In the genomic region with DNA sequence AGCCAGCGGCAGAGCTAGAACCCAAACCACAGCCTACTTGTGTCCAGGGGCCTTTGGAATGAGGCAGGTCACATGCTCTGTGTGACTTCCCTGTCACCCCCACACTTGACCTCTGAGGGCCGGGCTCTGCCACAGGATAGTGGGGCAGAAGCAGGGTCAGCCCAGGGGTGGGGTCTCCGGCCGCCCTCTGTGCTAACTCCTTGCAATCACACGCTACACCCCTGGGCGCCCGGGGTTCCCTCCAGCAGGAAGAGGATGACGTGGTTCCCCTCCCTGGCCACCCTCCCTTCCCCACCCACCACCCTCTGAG, we compare ENCODE assay signal across 22 cellular contexts. TPM values are rescaled to one million over a fixed set of nuclear protein-coding genes. Genes with fewer than 3 reads are reported as not detected.
DNase-seq lines count a peak whose midpoint lies in the region; ATAC-seq, FAIRE-seq and TF ChIP-seq lines count a peak whose summit lies in the region.
"Had no signal": no experiment of that assay in that cellular context is flagged by ENCODE, and none has a peak within 500 bp of the region (broad histone marks: within the 10 kb centered on the region; RNA-seq: fewer than 3 reads in every experiment).

No MANE protein-coding gene starts in this region.

- H3K27ac ChIP-seq in SK-N-SH (ENCODE audit: low read depth in 2 of 2, low read length in 1 of 2) (no peak overlapping the region), neuronal stem cell (replicated peaks; ENCODE audit: low read length) (no peak overlapping the region), small intestine (ENCODE audit: low read depth in 1 of 2, low read length in 1 of 2) (no peak overlapping the region)
- H3K27ac ChIP-seq: 22Rv1, A549, C4-2B had no signal

- TF ChIP-seq EP300 in SK-N-SH (IDR thresholded peaks at IDR 0.05; ENCODE audit: borderline replicate concordance in 1 of 2, low read depth in 1 of 2, low read length in 1 of 2): no peak

- no peak overlapping the region for H2BK120ac ChIP-seq in neuronal stem cell (ENCODE audit: low read depth, low read length)

- DNase-seq in SK-N-SH (peak; percentile 39), iPS-NIHi11 (ENCODE audit: low spot score) (peak; percentile 2), neuronal stem cell (ENCODE audit: low spot score) (no peak), small intestine (no peak), 8988T (no peak)
- DNase-seq: ACHN; AML-193; BE2C; Caco-2; CD4-positive, CD25-positive, alpha-beta regulatory T cell; CD8-positive, alpha-beta T cell; DMS153; DND-41; HFFc6 had no signal

- H4K20me1 ChIP-seq in SK-N-SH (ENCODE audit: insufficient read depth): no peaks in the 10 kb centered on the region

- no peak overlapping the region for H3K18ac ChIP-seq in neuronal stem cell (ENCODE audit: low read length)

- no peak overlapping the region for H3K14ac ChIP-seq in neuronal stem cell (ENCODE audit: low read length)

- H3K27me3 ChIP-seq in SK-N-SH (ENCODE audit: insufficient read depth) (no peaks in the 10 kb centered on the region), neuronal stem cell (ENCODE audit: control insufficient read depth in 3 of 3, insufficient read depth in 3 of 3, low read depth in 1 of 3, low read length in 3 of 3) (no peaks in the 10 kb centered on the region), small intestine (ENCODE audit: control insufficient read depth in 2 of 2, insufficient read depth in 2 of 2, low read length in 2 of 2) (no peaks in the 10 kb centered on the region)
- H3K27me3 ChIP-seq: BE2C had no signal

- H2BK12ac ChIP-seq in neuronal stem cell (ENCODE audit: low read length): no peak overlapping the region

- H2AFZ ChIP-seq in SK-N-SH (ENCODE audit: low read depth) (no peak overlapping the region), neuronal stem cell (ENCODE audit: low read length) (no peak overlapping the region)
- H2AFZ ChIP-seq: GM23338 had no signal

- H3K9ac ChIP-seq in SK-N-SH (no peak overlapping the region), neuronal stem cell (ENCODE audit: low read depth, low read length, poor library complexity) (no peak overlapping the region)

- no peak overlapping the region for H2BK15ac ChIP-seq in neuronal stem cell (ENCODE audit: low read length)

- H3K9me2 ChIP-seq in SK-N-SH: no peaks in the 10 kb centered on the region

- no peak for ATAC-seq in SK-N-SH treated with all-trans-retinoic acid at 6 μM for 48 hours
- ATAC-seq: CD8-positive, alpha-beta T cell; GM23338 had no signal

- 100% methylated on average over 6 of the region's 8 CpGs for WGBS in SK-N-SH (ENCODE audit: low lambda C conversion rate)
- WGBS in neuronal stem cell (ENCODE audit: extremely low coverage in 2 of 2, insufficient read length in 2 of 2, insufficient replicate concordance in 1 of 2), 2 donors: no CpG with 5 or more reads among the region's 8 CpGs
- 92 to 93% (median 93%) methylated on average over 6 to 8 of the region's 8 CpGs for WGBS in small intestine, 3 donors

- H3K4me3 ChIP-seq in SK-N-SH (ENCODE audit: low read depth in 2 of 2, low read length in 1 of 2) (no peak overlapping the region), neuronal stem cell (ENCODE audit: low read length in 2 of 2) (no peak overlapping the region), small intestine (ENCODE audit: low read depth in 1 of 2, low read length in 2 of 2) (no peak overlapping the region)
- H3K4me3 ChIP-seq: A549, GM23338, HAP-1 had no signal

- no peaks in the 10 kb centered on the region for H3K79me2 ChIP-seq in SK-N-SH (ENCODE audit: insufficient read depth)

- peaks cover 0 to 7% of the 10 kb centered on the region in 2 experiments for H3K36me3 ChIP-seq in SK-N-SH (replicated peaks in 1 of 2; ENCODE audit: control insufficient read depth in 1 of 2, insufficient read depth in 2 of 2, low read length in 1 of 2)
- H3K36me3 ChIP-seq in neuronal stem cell (replicated peaks in 1 of 2; ENCODE audit: control insufficient read depth in 2 of 2, insufficient read depth in 2 of 2, low read length in 2 of 2): peaks cover 3 to 12% of the 10 kb centered on the region in 2 donors
- peaks cover 4 to 5% of the 10 kb centered on the region in 2 donors for H3K36me3 ChIP-seq in small intestine (ENCODE audit: control insufficient read depth in 2 of 2, insufficient read depth in 2 of 2, low read length in 2 of 2)
- H3K36me3 ChIP-seq: BE2C, HAP-1 had no signal

- TF ChIP-seq RAD21 in SK-N-SH (IDR thresholded peaks at IDR 0.05; ENCODE audit: low read length): no peak

- no peak overlapping the region for H3K4me2 ChIP-seq in SK-N-SH
- H3K4me2 ChIP-seq in neuronal stem cell (ENCODE audit: insufficient read depth, low read length, poor library complexity, severe bottlenecking): no peak overlapping the region
- H3K4me2 ChIP-seq: A549, GM23338 had no signal

- CTCF ChIA-PET in SK-N-SH (lab: Yijun Ruan, JAX): no interaction called here

- H4K91ac ChIP-seq in neuronal stem cell (ENCODE audit: low read depth, low read length, poor library complexity): no peak overlapping the region

- H3K79me1 ChIP-seq in neuronal stem cell (ENCODE audit: low read depth, low read length): peaks cover 3% of the 10 kb centered on the region

- H3K4me1 ChIP-seq in SK-N-SH (ENCODE audit: control insufficient read depth in 1 of 2, insufficient read depth in 2 of 2, low read depth in 1 of 2, low read length in 1 of 2) (peaks cover 0 to 2% of the 10 kb centered on the region in 2 experiments; a peak in 1 of 4 replicates), neuronal stem cell (ENCODE audit: control insufficient read depth in 2 of 2, insufficient read depth in 1 of 2, low read depth in 1 of 2, low read length in 2 of 2) (no peaks in the 10 kb centered on the region), small intestine (ENCODE audit: control insufficient read depth in 2 of 2, insufficient read depth in 1 of 2, low read depth in 1 of 2, low read length in 1 of 2) (no peaks in the 10 kb centered on the region)
- H3K4me1 ChIP-seq: A549, BE2C, Caco-2, HAP-1 had no signal

- H2AK5ac ChIP-seq in neuronal stem cell (ENCODE audit: low read depth, low read length): peak overlapping the region; percentile 35

- H3F3A ChIP-seq in SK-N-SH (replicated peaks; ENCODE audit: insufficient read depth): peaks cover 4% of the 10 kb centered on the region

- H3K23ac ChIP-seq in neuronal stem cell (ENCODE audit: low read depth, low read length, poor library complexity): no peak overlapping the region

- FAIRE-seq in small intestine (lab: Jason Lieb, UNC): no peak
- FAIRE-seq: A549, G401.6, GM12892 had no signal

- H3K4ac ChIP-seq in neuronal stem cell (ENCODE audit: low read length): no peak overlapping the region

- H3K9me3 ChIP-seq in SK-N-SH (no peaks in the 10 kb centered on the region), neuronal stem cell (replicated peaks in 1 of 2; ENCODE audit: control insufficient read depth in 2 of 2, insufficient read depth in 1 of 2, low read depth in 1 of 2, low read length in 2 of 2) (no peaks in the 10 kb centered on the region), small intestine (ENCODE audit: control insufficient read depth, low read depth) (no peaks in the 10 kb centered on the region)
- H3K9me3 ChIP-seq: A549, BE2C, Caco-2, HAP-1 had no signal

- POLR2A ChIA-PET in SK-N-SH (lab: Yijun Ruan, JAX): no interaction called here

- no peak overlapping the region for H2BK5ac ChIP-seq in neuronal stem cell (ENCODE audit: low read length)

- H4K8ac ChIP-seq in neuronal stem cell (ENCODE audit: low read depth, low read length): no peak overlapping the region

- TF ChIP-seq CTCF in SK-N-SH (IDR thresholded peaks at IDR 0.05): no peak

TF ChIP-seq in SK-N-SH treated with all-trans-retinoic acid at 6 μM for 48 hours, 23 proteins besides CTCF, POLR2A, EP300 and RAD21 (continues in another document):
- TF ChIP-seq ZNF565 (CRISPR knock-in tag; conservative IDR thresholded peaks at IDR 0.05; ENCODE audit: low read depth) (no peak), OSR1 (CRISPR knock-in tag; IDR thresholded peaks at IDR 0.05) (no peak), SNAI2 (CRISPR knock-in tag; IDR thresholded peaks at IDR 0.05) (no peak), GLIS3 (CRISPR knock-in tag; IDR thresholded peaks at IDR 0.05) (no peak), TCF4 (CRISPR knock-in tag; IDR thresholded peaks at IDR 0.05; ENCODE audit: borderline replicate concordance) (no peak), ISL1 (CRISPR knock-in tag; IDR thresholded peaks at IDR 0.05) (no peak), CSDC2 (CRISPR knock-in tag; IDR thresholded peaks at IDR 0.05) (no peak), ARNTL (CRISPR knock-in tag; IDR thresholded peaks at IDR 0.05; ENCODE audit: borderline replicate concordance, low read depth) (no peak), ZFP30 (CRISPR knock-in tag; IDR thresholded peaks at IDR 0.05) (no peak)
- TF ChIP-seq, protein P1, sequence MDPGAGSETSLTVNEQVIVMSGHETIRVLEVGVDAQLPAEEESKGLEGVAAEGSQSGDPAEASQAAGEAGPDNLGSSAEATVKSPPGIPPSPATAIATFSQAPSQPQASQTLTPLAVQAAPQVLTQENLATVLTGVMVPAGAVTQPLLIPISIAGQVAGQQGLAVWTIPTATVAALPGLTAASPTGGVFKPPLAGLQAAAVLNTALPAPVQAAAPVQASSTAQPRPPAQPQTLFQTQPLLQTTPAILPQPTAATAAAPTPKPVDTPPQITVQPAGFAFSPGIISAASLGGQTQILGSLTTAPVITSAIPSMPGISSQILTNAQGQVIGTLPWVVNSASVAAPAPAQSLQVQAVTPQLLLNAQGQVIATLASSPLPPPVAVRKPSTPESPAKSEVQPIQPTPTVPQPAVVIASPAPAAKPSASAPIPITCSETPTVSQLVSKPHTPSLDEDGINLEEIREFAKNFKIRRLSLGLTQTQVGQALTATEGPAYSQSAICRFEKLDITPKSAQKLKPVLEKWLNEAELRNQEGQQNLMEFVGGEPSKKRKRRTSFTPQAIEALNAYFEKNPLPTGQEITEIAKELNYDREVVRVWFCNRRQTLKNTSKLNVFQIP (CRISPR knock-in tag; IDR thresholded peaks at IDR 0.05; ENCODE audit: borderline replicate concordance, low read depth): no peak

RNA-seq across cellular contexts. Expression of a gene that starts 19.8 kb away (rescaled TPM):
- 6.6 and 6.8 TPM in 2 replicates for polyA plus RNA-seq in SK-N-SH (2012; rRNA removed)
- polyA plus RNA-seq in SK-N-SH (2012; cell fraction: cytosol; rRNA removed): 3.3 and 4.3 TPM in 2 replicates
- 26.3 and 41.0 TPM in 2 replicates for polyA plus RNA-seq in SK-N-SH (2012; cell fraction: nucleus; rRNA removed)
- polyA plus RNA-seq in neuronal stem cell (2013, experiment 1 of 2): 7.3 TPM
- polyA plus RNA-seq in neuronal stem cell (2013, experiment 2 of 2): 7.5 TPM
- 10 to 100 TPM in 2 of 3 donors, 1 to 10 TPM in 1; 9.2 to 20.6 (median 12.5) TPM for polyA plus RNA-seq in small intestine

RNA-seq across cellular contexts. Expression of a gene that starts 21.0 kb away (rescaled TPM):
- polyA plus RNA-seq in SK-N-SH (2012; rRNA removed) (0.10 TPM in 1 of 2 replicates, not detected in the other), small intestine (1 to 10 TPM in 2 of 3 donors, not detected in 1; 2.6 to 4.1 TPM)
- 0.17 TPM in 1 of 2 replicates, not detected in the other for polyA plus RNA-seq in SK-N-SH (2012; cell fraction: cytosol; rRNA removed)
- polyA plus RNA-seq in SK-N-SH (2012; cell fraction: nucleus; rRNA removed): 0.23 TPM in 2 replicates
- polyA plus RNA-seq in neuronal stem cell (2013, experiment 1 of 2): 2.4 TPM
- polyA plus RNA-seq in neuronal stem cell (2013, experiment 2 of 2): 2.2 TPM
- polyA plus RNA-seq: CD4-positive, CD25-positive, alpha-beta regulatory T cell had no signal

RNA-seq across cellular contexts. Expression of a gene that starts 49.3 kb away (rescaled TPM):
- polyA plus RNA-seq in SK-N-SH (2012; rRNA removed) (108 and 128 TPM in 2 replicates), small intestine (100 to 1,000 TPM; 186 to 384 (median 323) TPM)
- polyA plus RNA-seq in SK-N-SH (2012; cell fraction: cytosol; rRNA removed): 138 and 139 TPM in 2 replicates
- polyA plus RNA-seq in SK-N-SH (2012; cell fraction: nucleus; rRNA removed): 49.3 and 55.5 TPM in 2 replicates
- polyA plus RNA-seq in neuronal stem cell (2013, experiment 1 of 2): 197 TPM
- 198 TPM for polyA plus RNA-seq in neuronal stem cell (2013, experiment 2 of 2)

Comparison
In these comparisons a context has a peak if more than half of its experiments do, and no peak if none do; other contexts are left out.
1. DNase-seq: peak in SK-N-SH (single experiment) and iPS-NIHi11 (single experiment); none in neuronal stem cell (single experiment), small intestine (single experiment) and 8988T (single experiment).